Comparison of ENCODE assay signal across 18 cellular contexts in genomic region chr4:111905511-111905910, GRCh38.
DNase-seq lines count a peak whose midpoint lies in the region; ATAC-seq and TF ChIP-seq lines count a peak whose summit lies in the region.
"Had no signal": no experiment of that assay in that cellular context is flagged by ENCODE, and none has a peak within 500 bp of the region (broad histone marks: within the 10 kb centered on the region; RNA-seq: fewer than 3 reads in every experiment).

No MANE protein-coding gene starts in this region.

- H2AFZ ChIP-seq in MM.1S (ENCODE audit: low read length): no peak overlapping the region

- H3K4me3 ChIP-seq in GM12864 (ENCODE audit: low read depth, low read length): no peak overlapping the region
- H3K4me3 ChIP-seq in MM.1S (ENCODE audit: low read length): no peak overlapping the region
- H3K4me3 ChIP-seq: BLaER1 treated with 17β-estradiol and CSF1 and Interleukin-3, amounts not matched to agents 10 nM and 100 nM; transverse colon had no signal

- H3K27ac Mint-ChIP-seq in stimulated activated naive B cell treated with anti-CD40 and anti-IgM and Interleukin-4, amounts not matched to agents 10 μg/mL and 1 μg/mL and 100 μg/mL, for 72 hours: no peak overlapping the region
- H3K27ac Mint-ChIP-seq: stimulated activated effector memory CD8-positive, alpha-beta T cell treated with anti-CD3 and anti-CD28 coated beads, Interleukin-12 subunit alpha, Interleukin-12 subunit beta, amount 100 ng/mL, for 72 hours; T-cell had no signal

- H3K9me2 ChIP-seq in MM.1S (replicated peaks; ENCODE audit: insufficient read depth, low read length): no peaks in the 10 kb centered on the region

- H4K20me1 ChIP-seq in MM.1S (ENCODE audit: insufficient read depth, low read length): no peaks in the 10 kb centered on the region
- H4K20me1 ChIP-seq: BLaER1 treated with 17β-estradiol and CSF1 and Interleukin-3, amounts not matched to agents 10 nM and 100 nM had no signal

- no peak overlapping the region for H3K4me2 ChIP-seq in MM.1S (ENCODE audit: low read depth, low read length)
- H3K4me2 ChIP-seq: BLaER1 treated with 17β-estradiol and CSF1 and Interleukin-3, amounts not matched to agents 10 nM and 100 nM had no signal

- no peaks in the 10 kb centered on the region for H3K4me1 ChIP-seq in MM.1S (ENCODE audit: low read length)
- H3K4me1 ChIP-seq: BLaER1 treated with 17β-estradiol and CSF1 and Interleukin-3, amounts not matched to agents 10 nM and 100 nM; transverse colon had no signal

- no peaks in the 10 kb centered on the region for H3F3A ChIP-seq in MM.1S (ENCODE audit: insufficient read depth, low read length)

- H3K4me3 Mint-ChIP-seq in stimulated activated naive B cell treated with anti-CD40 and anti-IgM and Interleukin-4, amounts not matched to agents 10 μg/mL and 1 μg/mL and 100 μg/mL, for 72 hours: no peak overlapping the region
- H3K4me3 Mint-ChIP-seq: stimulated activated effector memory CD8-positive, alpha-beta T cell treated with anti-CD3 and anti-CD28 coated beads, Interleukin-12 subunit alpha, Interleukin-12 subunit beta, amount 100 ng/mL, for 72 hours; T-cell had no signal

- no peaks in the 10 kb centered on the region for H3K9me3 ChIP-seq in MM.1S (replicated peaks; ENCODE audit: insufficient read depth, low read length)
- H3K9me3 ChIP-seq: BLaER1 treated with 17β-estradiol and CSF1 and Interleukin-3, amounts not matched to agents 10 nM and 100 nM; transverse colon had no signal

- H3K9ac ChIP-seq in MM.1S (ENCODE audit: low read length): no peak overlapping the region
- H3K9ac ChIP-seq: BLaER1 treated with 17β-estradiol and CSF1 and Interleukin-3, amounts not matched to agents 10 nM and 100 nM had no signal

- no peaks in the 10 kb centered on the region for H3K36me3 ChIP-seq in MM.1S (replicated peaks; ENCODE audit: insufficient read depth, low read length)
- H3K36me3 ChIP-seq: BLaER1 treated with 17β-estradiol and CSF1 and Interleukin-3, amounts not matched to agents 10 nM and 100 nM; transverse colon had no signal

- peak; percentile 13 for DNase-seq in GM12864 (ENCODE audit: low read depth)
- DNase-seq in NCI-H1092 (lab: John Stamatoyannopoulos, UW): no peak
- no peak for DNase-seq in activated CD4-positive, CD25-positive, alpha-beta regulatory T cell (lab: John Stamatoyannopoulos, UW)
- no peak for DNase-seq in MM.1S
- DNase-seq in stimulated activated naive B cell treated with anti-CD40 and anti-IgM and Interleukin-4, amounts not matched to agents 10 μg/mL and 1 μg/mL and 100 μg/mL, for 72 hours: no peak
- DNase-seq: 8988T; activated CD8-positive, alpha-beta memory T cell treated with anti-CD3 and anti-CD28 coated beads for 24 hours; amygdala; cerebellar nuclear complex; DMS153; T-cell; transverse colon had no signal

- H3K4me1 Mint-ChIP-seq in stimulated activated naive B cell treated with anti-CD40 and anti-IgM and Interleukin-4, amounts not matched to agents 10 μg/mL and 1 μg/mL and 100 μg/mL, for 72 hours: no peaks in the 10 kb centered on the region
- H3K4me1 Mint-ChIP-seq: stimulated activated effector memory CD8-positive, alpha-beta T cell treated with anti-CD3 and anti-CD28 coated beads, Interleukin-12 subunit alpha, Interleukin-12 subunit beta, amount 100 ng/mL, for 72 hours; T-cell had no signal

- peaks cover 0 to 2% of the 10 kb centered on the region in 2 donors for H3K9me3 Mint-ChIP-seq in stimulated activated naive B cell treated with anti-CD40 and anti-IgM and Interleukin-4, amounts not matched to agents 10 μg/mL and 1 μg/mL and 100 μg/mL, for 72 hours

- H3K36me3 Mint-ChIP-seq in stimulated activated naive B cell treated with anti-CD40 and anti-IgM and Interleukin-4, amounts not matched to agents 10 μg/mL and 1 μg/mL and 100 μg/mL, for 72 hours: no peaks in the 10 kb centered on the region
- H3K36me3 Mint-ChIP-seq: stimulated activated effector memory CD8-positive, alpha-beta T cell treated with anti-CD3 and anti-CD28 coated beads, Interleukin-12 subunit alpha, Interleukin-12 subunit beta, amount 100 ng/mL, for 72 hours; T-cell had no signal

- no peak for TF ChIP-seq CTCF in GM12864 (IDR thresholded peaks at IDR 0.05; ENCODE audit: low read depth, low read length, missing control alignments)
- no peak for TF ChIP-seq CTCF in MM.1S (IDR thresholded peaks at IDR 0.05; ENCODE audit: low read length)

- no peaks in the 10 kb centered on the region for H3K27me3 ChIP-seq in MM.1S (replicated peaks; ENCODE audit: insufficient read depth, low read length)
- H3K27me3 ChIP-seq: BLaER1 treated with 17β-estradiol and CSF1 and Interleukin-3, amounts not matched to agents 10 nM and 100 nM; transverse colon had no signal

- H3K27me3 Mint-ChIP-seq in stimulated activated naive B cell treated with anti-CD40 and anti-IgM and Interleukin-4, amounts not matched to agents 10 μg/mL and 1 μg/mL and 100 μg/mL, for 72 hours: no peaks in the 10 kb centered on the region
- H3K27me3 Mint-ChIP-seq: T-cell had no signal

- H3K79me2 ChIP-seq in MM.1S (ENCODE audit: low read length): no peaks in the 10 kb centered on the region

- no peak overlapping the region for H3K27ac ChIP-seq in MM.1S (ENCODE audit: low read length)
- H3K27ac ChIP-seq: BLaER1 treated with 17β-estradiol and CSF1 and Interleukin-3, amounts not matched to agents 10 nM and 100 nM; HL-60; transverse colon had no signal

- ATAC-seq in GM19035 (IDR thresholded peaks at IDR 0.05; ENCODE audit: unreplicated experiment) (peak; percentile 79), GM21786 (IDR thresholded peaks at IDR 0.05; ENCODE audit: unreplicated experiment) (peak; percentile 66), HG03103 (IDR thresholded peaks at IDR 0.05; ENCODE audit: low read depth, unreplicated experiment) (peak; percentile 60)
- ATAC-seq in stimulated activated naive B cell treated with anti-CD40 and anti-IgM and Interleukin-4, amounts not matched to agents 10 μg/mL and 1 μg/mL and 100 μg/mL, for 72 hours (replicated peaks): no peak
- ATAC-seq: stimulated activated effector memory CD8-positive, alpha-beta T cell treated with anti-CD3 and anti-CD28 coated beads, Interleukin-12 subunit alpha, Interleukin-12 subunit beta, amount 100 ng/mL, for 72 hours; T-cell had no signal

Comparison
In these comparisons a context has a peak if more than half of its experiments do, and no peak if none do; other contexts are left out.
1. ATAC-seq: peak in GM19035 (single experiment), GM21786 (single experiment) and HG03103 (single experiment); none in stimulated activated naive B cell treated with anti-CD40 and anti-IgM and Interleukin-4, amounts not matched to agents 10 μg/mL and 1 μg/mL and 100 μg/mL, for 72 hours (0 of 2).